In the genomic region with DNA sequence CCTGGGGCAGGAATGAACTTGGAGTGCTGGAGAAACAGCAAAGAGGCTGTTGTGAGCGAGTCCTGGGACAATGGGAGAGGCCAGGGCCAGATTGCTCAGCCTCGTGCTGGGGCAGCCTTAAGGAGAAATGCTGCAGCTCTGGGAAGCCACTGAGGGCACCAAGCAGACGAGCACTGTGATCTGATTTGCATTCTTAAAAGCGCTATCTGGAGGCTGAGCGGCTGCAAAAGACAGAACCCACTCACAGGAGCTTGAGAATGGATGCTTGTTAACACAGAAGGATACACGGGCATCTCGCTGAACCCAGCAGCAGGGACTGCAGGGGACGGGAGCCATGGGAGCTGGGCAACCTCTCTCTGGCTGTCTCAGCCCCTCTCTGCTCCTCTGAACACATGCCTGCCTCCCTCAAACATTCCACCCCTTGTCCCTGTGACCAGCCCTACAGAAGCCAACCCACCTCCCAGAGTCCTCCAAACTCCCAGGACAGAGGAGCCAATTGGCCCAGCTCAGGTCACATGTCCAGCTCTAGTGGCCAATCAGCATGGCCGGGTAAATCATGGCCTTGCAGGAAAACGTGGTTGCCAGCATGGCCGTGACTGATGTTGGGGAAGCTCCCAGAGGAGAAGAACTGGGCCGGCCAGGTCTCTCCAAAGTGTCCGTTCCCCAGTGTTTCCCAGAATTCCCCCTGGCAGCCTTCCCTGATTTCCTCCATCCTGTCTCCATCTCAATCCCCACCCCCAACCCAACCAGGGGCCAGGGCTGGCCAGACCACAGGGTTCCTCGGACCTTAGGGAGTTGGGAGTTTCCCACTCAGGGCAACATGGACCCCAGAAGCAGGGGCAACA, we compare ENCODE assay signal across 24 cellular contexts.
DNase-seq lines count a peak whose midpoint lies in the region; FAIRE-seq and TF ChIP-seq lines count a peak whose summit lies in the region.
"Had no signal": no experiment of that assay in that cellular context is flagged by ENCODE, and none has a peak within 500 bp of the region (broad histone marks: within the 10 kb centered on the region; RNA-seq: fewer than 3 reads in every experiment).

No MANE protein-coding gene starts in this region.

- H2BK120ac ChIP-seq in H1 (replicated peaks; ENCODE audit: low read depth, low read length): no peak overlapping the region
- H2BK120ac ChIP-seq in neuronal stem cell (ENCODE audit: low read depth, low read length): no peak overlapping the region

- H3K23me2 ChIP-seq in H1 (ENCODE audit: low read depth, low read length): no peaks in the 10 kb centered on the region

- H2AFZ ChIP-seq in H1 (ENCODE audit: low read length) (no peak overlapping the region), neuronal stem cell (ENCODE audit: low read length) (peak overlapping the region; percentile 56)
- H2AFZ ChIP-seq: GM23248 had no signal

- H3K4me1 ChIP-seq in H1 (replicated peaks in 1 of 4; ENCODE audit: control insufficient read depth in 3 of 4, insufficient read depth in 4 of 4, low read length in 3 of 4) (no peaks in the 10 kb centered on the region), neuronal stem cell (ENCODE audit: control insufficient read depth in 2 of 2, insufficient read depth in 1 of 2, low read depth in 1 of 2, low read length in 2 of 2) (no peaks in the 10 kb centered on the region)
- H3K4me1 ChIP-seq: A549, BLaER1, SJCRH30 had no signal

- H3K4ac ChIP-seq in H1 (replicated peaks; ENCODE audit: insufficient read length, low read depth, low read length): no peak overlapping the region
- no peak overlapping the region for H3K4ac ChIP-seq in neuronal stem cell (ENCODE audit: low read length)

- H3K4me2 ChIP-seq in H1 (ENCODE audit: insufficient read depth in 1 of 2, low read depth in 2 of 2, low read length in 2 of 2): no peak overlapping the region
- H3K4me2 ChIP-seq in neuronal stem cell (ENCODE audit: insufficient read depth, low read length, poor library complexity, severe bottlenecking): no peak overlapping the region
- H3K4me2 ChIP-seq: A549, BLaER1 had no signal

- TF ChIP-seq RAD21 in Ishikawa (IDR thresholded peaks at IDR 0.05; ENCODE audit: low read depth) (no peak), H1 (IDR thresholded peaks at IDR 0.05 in 1 of 2, conservative IDR thresholded peaks at IDR 0.05 in 1 of 2; ENCODE audit: low read depth in 2 of 2, low read length in 2 of 2) (no peak)

- TF ChIP-seq EP300 in Ishikawa (IDR thresholded peaks at IDR 0.05; ENCODE audit: borderline replicate concordance): no peak
- no peak for TF ChIP-seq EP300 in H1 (IDR thresholded peaks at IDR 0.05; ENCODE audit: borderline replicate concordance in 1 of 2, low read depth in 2 of 2, low read length in 2 of 2)

- no peaks in the 10 kb centered on the region for H3K79me1 ChIP-seq in H1 (ENCODE audit: low read depth, low read length)
- no peaks in the 10 kb centered on the region for H3K79me1 ChIP-seq in neuronal stem cell (ENCODE audit: low read depth, low read length)

- H3K23ac ChIP-seq in H1 (ENCODE audit: insufficient read length) (no peak overlapping the region), neuronal stem cell (ENCODE audit: low read depth, low read length, poor library complexity) (no peak overlapping the region)

- H2AK5ac ChIP-seq in H1 (ENCODE audit: low read depth, low read length) (no peak overlapping the region), neuronal stem cell (ENCODE audit: low read depth, low read length) (no peak overlapping the region)

- no peak overlapping the region for H4K91ac ChIP-seq in H1 (replicated peaks; ENCODE audit: insufficient read length, low read length)
- no peak overlapping the region for H4K91ac ChIP-seq in neuronal stem cell (ENCODE audit: low read depth, low read length, poor library complexity)

- no peak for TF ChIP-seq CTCF in H1 (IDR thresholded peaks at IDR 0.05; ENCODE audit: control extremely low read depth in 1 of 3, insufficient read depth in 1 of 3, low read depth in 1 of 3, low read length in 3 of 3)

- no peak overlapping the region for H3K27ac ChIP-seq in H1 (ENCODE audit: low read depth, low read length)
- no peak overlapping the region for H3K27ac ChIP-seq in neuronal stem cell (replicated peaks; ENCODE audit: low read length)
- H3K27ac ChIP-seq: A549, BLaER1, GM23248, SJCRH30 had no signal

- TF ChIP-seq POLR2A in H1 (IDR thresholded peaks at IDR 0.05; ENCODE audit: control extremely low read depth in 1 of 2, low read depth in 2 of 2, low read length in 2 of 2): no peak

- no peaks in the 10 kb centered on the region for H4K20me1 ChIP-seq in H1 (replicated peaks in 1 of 2; ENCODE audit: control insufficient read depth in 1 of 2, insufficient read depth in 2 of 2, low read length in 2 of 2)
- H4K20me1 ChIP-seq: BLaER1 had no signal

- no peak overlapping the region for H3K18ac ChIP-seq in H1 (ENCODE audit: extremely low read depth, low read length)
- H3K18ac ChIP-seq in neuronal stem cell (ENCODE audit: low read length): no peak overlapping the region

- WGBS in H1 (ENCODE audit: extremely low coverage in 1 of 2, insufficient coverage in 1 of 2, insufficient read length in 1 of 2, insufficient replicate concordance in 2 of 2, low coverage in 1 of 2, low lambda C conversion rate in 2 of 2, missing lambda C conversion rate in 1 of 2), 2 experiments: 88% methylated on average over 14 of the region's 14 CpGs; no CpG with 5 or more reads in 1 of the 2 experiments
- WGBS in neuronal stem cell (ENCODE audit: extremely low coverage in 2 of 2, insufficient read length in 2 of 2, insufficient replicate concordance in 1 of 2), 2 donors: no CpG with 5 or more reads among the region's 14 CpGs

- FAIRE-seq in H1 (lab: Jason Lieb, UNC): no peak
- FAIRE-seq: A549, GM12892 had no signal

- H3K36me3 ChIP-seq in H1 (ENCODE audit: control insufficient read depth in 2 of 4, insufficient read depth in 4 of 4, low read length in 3 of 4) (no peaks in the 10 kb centered on the region), neuronal stem cell (replicated peaks in 1 of 2; ENCODE audit: control insufficient read depth in 2 of 2, insufficient read depth in 2 of 2, low read length in 2 of 2) (no peaks in the 10 kb centered on the region)
- H3K36me3 ChIP-seq: BLaER1, SJCRH30 had no signal

- in situ Hi-C loops in G401 (cut with HindIII; ENCODE audit: low sequenced_read_pairs): no loop called here

- no peaks in the 10 kb centered on the region for H3K79me2 ChIP-seq in H1 (ENCODE audit: control insufficient read depth in 1 of 2, insufficient read depth in 2 of 2, low read length in 2 of 2)

- CTCF ChIA-PET in H1 (lab: Charles Lee; ENCODE audit: partially characterized antibody): interaction anchor here (0.6 to 1.3 kb wide), 4 partner anchors 11 to 53 kb away, joined by 3 read pairs; no protein-coding TSS in a partner anchor

- DNase-seq in AG20443 (ENCODE audit: low spot score) (peak; percentile 11), H1 (ENCODE audit: low read depth in 1 of 2, low spot score in 2 of 2) (no peak), neuronal stem cell (ENCODE audit: low spot score) (no peak), activated gamma-delta T cell (lab: John Stamatoyannopoulos, UW) (no peak), OCI-M1 (lab: John Stamatoyannopoulos, UW) (no peak), G401 (ENCODE audit: low spot score) (no peak), NCI-H2227 (lab: John Stamatoyannopoulos, UW; ENCODE audit: unreplicated experiment) (no peak)
- DNase-seq: CD4-positive, alpha-beta T cell; COR-L47; DMS79 treated with DMSO at 0.1 percent for 48 hours; GM23248; KBM-7; NCI-H1105; NCI-H146; NCI-H2029; NCI-H226; NCI-H510A treated with DMSO at 0.1 percent for 48 hours; NCI-H748 treated with DMSO at 0.1 percent for 48 hours; NK-92 treated with Interleukin-12 subunit alpha and Interleukin-12 subunit beta, amount 100 ng/mL, for 24 hours had no signal

- H3K56ac ChIP-seq in H1 (replicated peaks; ENCODE audit: insufficient read length, low read depth, low read length): no peak overlapping the region

- H2BK5ac ChIP-seq in H1 (ENCODE audit: low read depth, low read length): no peak overlapping the region
- no peak overlapping the region for H2BK5ac ChIP-seq in neuronal stem cell (ENCODE audit: low read length)

- H3K27me3 ChIP-seq in H1 (replicated peaks in 1 of 4; ENCODE audit: control insufficient read depth in 3 of 4, extremely low read depth in 1 of 4, insufficient read depth in 3 of 4, low read length in 3 of 4) (no peaks in the 10 kb centered on the region), neuronal stem cell (ENCODE audit: control insufficient read depth in 3 of 3, insufficient read depth in 3 of 3, low read depth in 1 of 3, low read length in 3 of 3) (no peaks in the 10 kb centered on the region)
- H3K27me3 ChIP-seq: BLaER1, SJCRH30 had no signal

- H4K5ac ChIP-seq in H1 (ENCODE audit: insufficient read length, low read depth, low read length): no peak overlapping the region

- no peak overlapping the region for H2BK20ac ChIP-seq in H1 (ENCODE audit: low read length)

- H3K14ac ChIP-seq in H1 (ENCODE audit: insufficient read length): no peak overlapping the region
- H3K14ac ChIP-seq in neuronal stem cell (ENCODE audit: low read length): no peak overlapping the region

- no peak overlapping the region for H2BK12ac ChIP-seq in H1 (ENCODE audit: low read depth, low read length)
- H2BK12ac ChIP-seq in neuronal stem cell (ENCODE audit: low read length): no peak overlapping the region

- H4K8ac ChIP-seq in H1 (ENCODE audit: extremely low read depth, insufficient read depth, low read length) (peak overlapping the region; percentile 29; the same call in 1 of the 2 replicates), neuronal stem cell (ENCODE audit: low read depth, low read length) (no peak overlapping the region)

- POLR2A ChIA-PET in H1 (lab: Charles Lee; ENCODE audit: partially characterized antibody): no interaction called here

- H2BK15ac ChIP-seq in H1 (ENCODE audit: low read length) (no peak overlapping the region), neuronal stem cell (ENCODE audit: low read length) (no peak overlapping the region)

- H3K9me3 ChIP-seq in H1 (ENCODE audit: insufficient read depth in 2 of 2, low read depth in 1 of 2, low read length in 1 of 2) (no peaks in the 10 kb centered on the region), neuronal stem cell (replicated peaks in 1 of 2; ENCODE audit: control insufficient read depth in 2 of 2, insufficient read depth in 1 of 2, low read depth in 1 of 2, low read length in 2 of 2) (no peaks in the 10 kb centered on the region)
- H3K9me3 ChIP-seq: A549, BLaER1, SJCRH30 had no signal

- H3K4me3 ChIP-seq in H1 (ENCODE audit: extremely low read depth in 1 of 4, insufficient read depth in 2 of 4, low read depth in 3 of 4, low read length in 4 of 4): no peak overlapping the region
- H3K4me3 ChIP-seq in neuronal stem cell (ENCODE audit: low read length in 2 of 2): no peak overlapping the region
- H3K4me3 ChIP-seq: A549, BLaER1, GM23248, SJCRH30 had no signal

- H3K9ac ChIP-seq in H1 (replicated peaks in 1 of 4; ENCODE audit: extremely low read depth in 1 of 4, low read depth in 3 of 4, low read length in 3 of 4) (no peak overlapping the region), neuronal stem cell (ENCODE audit: low read depth, low read length, poor library complexity) (no peak overlapping the region)
- H3K9ac ChIP-seq: BLaER1, GM23248 had no signal
